12 cellular contexts compared by ENCODE assay signal in genomic region chr16:70760221-70760620, GRCh38. TPM values are rescaled to one million over a fixed set of nuclear protein-coding genes. Genes with fewer than 3 reads are reported as not detected.
A peak's percentile ranks its signal among the peaks of the same experiment; 100 is the strongest.
DNase-seq lines count a peak whose midpoint lies in the region; ATAC-seq and TF ChIP-seq lines count a peak whose summit lies in the region.
"Had no signal": no experiment of that assay in that cellular context is flagged by ENCODE, and none has a peak within 500 bp of the region (broad histone marks: within the 10 kb centered on the region; RNA-seq: fewer than 3 reads in every experiment).

No MANE protein-coding gene starts in this region.

- H3K27me3 ChIP-seq in ACC112 (ENCODE audit: insufficient read depth, low read length), result no peaks in the 10 kb centered on the region
- no peaks in the 10 kb centered on the region for H3K27me3 ChIP-seq in HUES6 (ENCODE audit: control insufficient read depth, insufficient read depth, low read length)
- no peaks in the 10 kb centered on the region for H3K27me3 ChIP-seq in Karpas-422 (ENCODE audit: low read length)
- H3K27me3 ChIP-seq: BE2C had no signal

- H3K27ac ChIP-seq in ACC112 (ENCODE audit: low read depth, low read length) (peak overlapping the region; percentile 57), HUES6 (ENCODE audit: low read depth, low read length) (peak overlapping the region; percentile 71; the same call in 1 of the 2 replicates), cingulate gyrus (ENCODE audit: low read depth, low read length) (peak overlapping the region; percentile 91), Karpas-422 (ENCODE audit: low read length) (no peak overlapping the region)
- H3K27ac ChIP-seq: lower lobe of right lung had no signal

- ATAC-seq in HG03354 (IDR thresholded peaks at IDR 0.05; ENCODE audit: poor library complexity, severe bottlenecking, unreplicated experiment), result no peak
- ATAC-seq in GM21381 (IDR thresholded peaks at IDR 0.05; ENCODE audit: unreplicated experiment), result no peak
- ATAC-seq in HG03378 (IDR thresholded peaks at IDR 0.05; ENCODE audit: unreplicated experiment), result no peak
- ATAC-seq: lower lobe of right lung, T-helper 17 cell had no signal

- H3K9ac ChIP-seq in HUES6 (ENCODE audit: low read length) (peak overlapping the region; percentile 76), Karpas-422 (ENCODE audit: low read length) (no peak overlapping the region)

- no peaks in the 10 kb centered on the region for H3K9me2 ChIP-seq in Karpas-422 (replicated peaks; ENCODE audit: insufficient read depth, low read length)

- H2AFZ ChIP-seq in ACC112 (ENCODE audit: low read length, unreplicated experiment) (no peak overlapping the region), Karpas-422 (ENCODE audit: low read length) (no peak overlapping the region)

- no peaks in the 10 kb centered on the region for H4K20me1 ChIP-seq in Karpas-422 (ENCODE audit: insufficient read depth, low read depth, low read length)

- H3K4me2 ChIP-seq in Karpas-422 (ENCODE audit: low read depth, low read length, poor library complexity, severe bottlenecking), result no peak overlapping the region

- peaks cover 21% of the 10 kb centered on the region for H3K4me1 ChIP-seq in ACC112 (ENCODE audit: control insufficient read depth, insufficient read depth, low read length, unreplicated experiment)
- peaks cover 24% of the 10 kb centered on the region for H3K4me1 ChIP-seq in HUES6 (ENCODE audit: control insufficient read depth, insufficient read depth, low read length)
- H3K4me1 ChIP-seq in Karpas-422 (ENCODE audit: low read length), result no peaks in the 10 kb centered on the region
- H3K4me1 ChIP-seq: BE2C, lower lobe of right lung had no signal

- peak overlapping the region; percentile 68 to 86 (median 84) for H3K27ac Mint-ChIP-seq in nephron

- H3K36me3 Mint-ChIP-seq in nephron (ENCODE audit: low read depth), result peaks cover 32% of the 10 kb centered on the region

- no peaks in the 10 kb centered on the region for H3K9me3 ChIP-seq in HUES6 (ENCODE audit: control insufficient read depth, insufficient read depth, low read depth, low read length)
- H3K9me3 ChIP-seq in Karpas-422 (ENCODE audit: low read length), result no peaks in the 10 kb centered on the region
- H3K9me3 ChIP-seq: BE2C, lower lobe of right lung had no signal

- H3K4me1 Mint-ChIP-seq in nephron, result peaks cover 43% of the 10 kb centered on the region

- DNase-seq in Karpas-422, result no peak
- DNase-seq: BE2C, lower lobe of right lung, NCI-H1092, T-helper 17 cell had no signal

- H3K4me3 ChIP-seq in ACC112 (ENCODE audit: low read depth, low read length), result no peak overlapping the region
- H3K4me3 ChIP-seq in HUES6 (ENCODE audit: low read depth, low read length), result no peak overlapping the region; the same call in 1 of the 2 replicates
- no peak overlapping the region for H3K4me3 ChIP-seq in Karpas-422 (ENCODE audit: low read length)
- H3K4me3 ChIP-seq: lower lobe of right lung had no signal

- H3K36me3 ChIP-seq in ACC112 (ENCODE audit: insufficient read depth, low read length), result peaks cover 6% of the 10 kb centered on the region; the same call in 1 of the 2 replicates
- H3K36me3 ChIP-seq in HUES6 (ENCODE audit: control insufficient read depth, insufficient read depth, low read length), result peaks cover 34% of the 10 kb centered on the region
- H3K36me3 ChIP-seq in Karpas-422 (ENCODE audit: insufficient read depth, low read length), result no peaks in the 10 kb centered on the region
- H3K36me3 ChIP-seq: BE2C had no signal

- H3K4me3 Mint-ChIP-seq in nephron, result no peak overlapping the region
- H3K4me3 Mint-ChIP-seq: T-helper 17 cell had no signal

- H3K9me3 Mint-ChIP-seq in nephron, result no peaks in the 10 kb centered on the region

- TF ChIP-seq CTCF in nephron (IDR thresholded peaks at IDR 0.05; ENCODE audit: unreplicated experiment in 3 of 3), result no peak

- peaks cover 3% of the 10 kb centered on the region for H3K27me3 Mint-ChIP-seq in nephron (ENCODE audit: low read depth)
- H3K27me3 Mint-ChIP-seq: T-helper 17 cell had no signal

- H3K79me2 ChIP-seq in ACC112 (ENCODE audit: control insufficient read depth, insufficient read depth, low read length, unreplicated experiment) (no peaks in the 10 kb centered on the region), Karpas-422 (ENCODE audit: low read length) (no peaks in the 10 kb centered on the region)

RNA-seq across cellular contexts. Expression of gene VAC14, which starts 40.7 kb away (rescaled TPM):
- 39.1 and 56.9 TPM in 2 replicates for total RNA-seq in Karpas-422 (2014; rRNA removed; shearing (Covaris generic); ENCODE audit: low replicate concordance)
